ENCODE assay signal across 1 cellular context in genomic region chr5:106092455-106092854, GRCh38.
TF ChIP-seq lines count a peak whose summit lies in the region.

No MANE protein-coding gene starts in this region.

TF ChIP-seq in GM23338, 12 proteins besides CTCF, POLR2A, EP300 and RAD21 (continued from another document):
- TF ChIP-seq, protein P1, sequence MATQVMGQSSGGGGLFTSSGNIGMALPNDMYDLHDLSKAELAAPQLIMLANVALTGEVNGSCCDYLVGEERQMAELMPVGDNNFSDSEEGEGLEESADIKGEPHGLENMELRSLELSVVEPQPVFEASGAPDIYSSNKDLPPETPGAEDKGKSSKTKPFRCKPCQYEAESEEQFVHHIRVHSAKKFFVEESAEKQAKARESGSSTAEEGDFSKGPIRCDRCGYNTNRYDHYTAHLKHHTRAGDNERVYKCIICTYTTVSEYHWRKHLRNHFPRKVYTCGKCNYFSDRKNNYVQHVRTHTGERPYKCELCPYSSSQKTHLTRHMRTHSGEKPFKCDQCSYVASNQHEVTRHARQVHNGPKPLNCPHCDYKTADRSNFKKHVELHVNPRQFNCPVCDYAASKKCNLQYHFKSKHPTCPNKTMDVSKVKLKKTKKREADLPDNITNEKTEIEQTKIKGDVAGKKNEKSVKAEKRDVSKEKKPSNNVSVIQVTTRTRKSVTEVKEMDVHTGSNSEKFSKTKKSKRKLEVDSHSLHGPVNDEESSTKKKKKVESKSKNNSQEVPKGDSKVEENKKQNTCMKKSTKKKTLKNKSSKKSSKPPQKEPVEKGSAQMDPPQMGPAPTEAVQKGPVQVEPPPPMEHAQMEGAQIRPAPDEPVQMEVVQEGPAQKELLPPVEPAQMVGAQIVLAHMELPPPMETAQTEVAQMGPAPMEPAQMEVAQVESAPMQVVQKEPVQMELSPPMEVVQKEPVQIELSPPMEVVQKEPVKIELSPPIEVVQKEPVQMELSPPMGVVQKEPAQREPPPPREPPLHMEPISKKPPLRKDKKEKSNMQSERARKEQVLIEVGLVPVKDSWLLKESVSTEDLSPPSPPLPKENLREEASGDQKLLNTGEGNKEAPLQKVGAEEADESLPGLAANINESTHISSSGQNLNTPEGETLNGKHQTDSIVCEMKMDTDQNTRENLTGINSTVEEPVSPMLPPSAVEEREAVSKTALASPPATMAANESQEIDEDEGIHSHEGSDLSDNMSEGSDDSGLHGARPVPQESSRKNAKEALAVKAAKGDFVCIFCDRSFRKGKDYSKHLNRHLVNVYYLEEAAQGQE (IDR thresholded peaks at IDR 0.05; ENCODE audit: unreplicated experiment), result no peak
- TF ChIP-seq, protein P2, sequence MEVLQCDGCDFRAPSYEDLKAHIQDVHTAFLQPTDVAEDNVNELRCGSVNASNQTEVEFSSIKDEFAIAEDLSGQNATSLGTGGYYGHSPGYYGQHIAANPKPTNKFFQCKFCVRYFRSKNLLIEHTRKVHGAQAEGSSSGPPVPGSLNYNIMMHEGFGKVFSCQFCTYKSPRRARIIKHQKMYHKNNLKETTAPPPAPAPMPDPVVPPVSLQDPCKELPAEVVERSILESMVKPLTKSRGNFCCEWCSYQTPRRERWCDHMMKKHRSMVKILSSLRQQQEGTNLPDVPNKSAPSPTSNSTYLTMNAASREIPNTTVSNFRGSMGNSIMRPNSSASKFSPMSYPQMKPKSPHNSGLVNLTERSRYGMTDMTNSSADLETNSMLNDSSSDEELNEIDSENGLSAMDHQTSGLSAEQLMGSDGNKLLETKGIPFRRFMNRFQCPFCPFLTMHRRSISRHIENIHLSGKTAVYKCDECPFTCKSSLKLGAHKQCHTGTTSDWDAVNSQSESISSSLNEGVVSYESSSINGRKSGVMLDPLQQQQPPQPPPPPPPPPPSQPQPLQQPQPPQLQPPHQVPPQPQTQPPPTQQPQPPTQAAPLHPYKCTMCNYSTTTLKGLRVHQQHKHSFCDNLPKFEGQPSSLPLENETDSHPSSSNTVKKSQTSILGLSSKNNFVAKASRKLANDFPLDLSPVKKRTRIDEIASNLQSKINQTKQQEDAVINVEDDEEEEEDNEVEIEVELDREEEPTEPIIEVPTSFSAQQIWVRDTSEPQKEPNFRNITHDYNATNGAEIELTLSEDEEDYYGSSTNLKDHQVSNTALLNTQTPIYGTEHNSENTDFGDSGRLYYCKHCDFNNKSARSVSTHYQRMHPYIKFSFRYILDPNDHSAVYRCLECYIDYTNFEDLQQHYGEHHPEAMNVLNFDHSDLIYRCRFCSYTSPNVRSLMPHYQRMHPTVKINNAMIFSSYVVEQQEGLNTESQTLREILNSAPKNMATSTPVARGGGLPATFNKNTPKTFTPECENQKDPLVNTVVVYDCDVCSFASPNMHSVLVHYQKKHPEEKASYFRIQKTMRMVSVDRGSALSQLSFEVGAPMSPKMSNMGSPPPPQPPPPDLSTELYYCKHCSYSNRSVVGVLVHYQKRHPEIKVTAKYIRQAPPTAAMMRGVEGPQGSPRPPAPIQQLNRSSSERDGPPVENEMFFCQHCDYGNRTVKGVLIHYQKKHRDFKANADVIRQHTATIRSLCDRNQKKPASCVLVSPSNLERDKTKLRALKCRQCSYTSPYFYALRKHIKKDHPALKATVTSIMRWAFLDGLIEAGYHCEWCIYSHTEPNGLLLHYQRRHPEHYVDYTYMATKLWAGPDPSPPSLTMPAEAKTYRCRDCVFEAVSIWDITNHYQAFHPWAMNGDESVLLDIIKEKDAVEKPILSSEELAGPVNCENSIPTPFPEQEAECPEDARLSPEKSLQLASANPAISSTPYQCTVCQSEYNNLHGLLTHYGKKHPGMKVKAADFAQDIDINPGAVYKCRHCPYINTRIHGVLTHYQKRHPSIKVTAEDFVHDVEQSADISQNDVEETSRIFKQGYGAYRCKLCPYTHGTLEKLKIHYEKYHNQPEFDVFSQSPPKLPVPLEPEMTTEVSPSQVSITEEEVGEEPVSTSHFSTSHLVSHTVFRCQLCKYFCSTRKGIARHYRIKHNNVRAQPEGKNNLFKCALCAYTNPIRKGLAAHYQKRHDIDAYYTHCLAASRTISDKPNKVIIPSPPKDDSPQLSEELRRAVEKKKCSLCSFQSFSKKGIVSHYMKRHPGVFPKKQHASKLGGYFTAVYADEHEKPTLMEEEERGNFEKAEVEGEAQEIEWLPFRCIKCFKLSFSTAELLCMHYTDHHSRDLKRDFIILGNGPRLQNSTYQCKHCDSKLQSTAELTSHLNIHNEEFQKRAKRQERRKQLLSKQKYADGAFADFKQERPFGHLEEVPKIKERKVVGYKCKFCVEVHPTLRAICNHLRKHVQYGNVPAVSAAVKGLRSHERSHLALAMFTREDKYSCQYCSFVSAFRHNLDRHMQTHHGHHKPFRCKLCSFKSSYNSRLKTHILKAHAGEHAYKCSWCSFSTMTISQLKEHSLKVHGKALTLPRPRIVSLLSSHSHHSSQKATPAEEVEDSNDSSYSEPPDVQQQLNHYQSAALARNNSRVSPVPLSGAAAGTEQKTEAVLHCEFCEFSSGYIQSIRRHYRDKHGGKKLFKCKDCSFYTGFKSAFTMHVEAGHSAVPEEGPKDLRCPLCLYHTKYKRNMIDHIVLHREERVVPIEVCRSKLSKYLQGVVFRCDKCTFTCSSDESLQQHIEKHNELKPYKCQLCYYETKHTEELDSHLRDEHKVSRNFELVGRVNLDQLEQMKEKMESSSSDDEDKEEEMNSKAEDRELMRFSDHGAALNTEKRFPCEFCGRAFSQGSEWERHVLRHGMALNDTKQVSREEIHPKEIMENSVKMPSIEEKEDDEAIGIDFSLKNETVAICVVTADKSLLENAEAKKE (CRISPR knock-in tag; IDR thresholded peaks at IDR 0.05), result no peak
- TF ChIP-seq EZH2 (IDR thresholded peaks at IDR 0.05; ENCODE audit: low read depth, unreplicated experiment), result no peak
- TF ChIP-seq CREB1 (CRISPR knock-in tag; IDR thresholded peaks at IDR 0.05; ENCODE audit: low read depth), result no peak
- TF ChIP-seq, protein P3, sequence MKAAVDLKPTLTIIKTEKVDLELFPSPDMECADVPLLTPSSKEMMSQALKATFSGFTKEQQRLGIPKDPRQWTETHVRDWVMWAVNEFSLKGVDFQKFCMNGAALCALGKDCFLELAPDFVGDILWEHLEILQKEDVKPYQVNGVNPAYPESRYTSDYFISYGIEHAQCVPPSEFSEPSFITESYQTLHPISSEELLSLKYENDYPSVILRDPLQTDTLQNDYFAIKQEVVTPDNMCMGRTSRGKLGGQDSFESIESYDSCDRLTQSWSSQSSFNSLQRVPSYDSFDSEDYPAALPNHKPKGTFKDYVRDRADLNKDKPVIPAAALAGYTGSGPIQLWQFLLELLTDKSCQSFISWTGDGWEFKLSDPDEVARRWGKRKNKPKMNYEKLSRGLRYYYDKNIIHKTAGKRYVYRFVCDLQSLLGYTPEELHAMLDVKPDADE (IDR thresholded peaks at IDR 0.05), result no peak
- no peak for TF ChIP-seq NANOG (IDR thresholded peaks at IDR 0.05; ENCODE audit: borderline replicate concordance)
